ENCODE assay signal across 1 cellular context in the genomic region with DNA sequence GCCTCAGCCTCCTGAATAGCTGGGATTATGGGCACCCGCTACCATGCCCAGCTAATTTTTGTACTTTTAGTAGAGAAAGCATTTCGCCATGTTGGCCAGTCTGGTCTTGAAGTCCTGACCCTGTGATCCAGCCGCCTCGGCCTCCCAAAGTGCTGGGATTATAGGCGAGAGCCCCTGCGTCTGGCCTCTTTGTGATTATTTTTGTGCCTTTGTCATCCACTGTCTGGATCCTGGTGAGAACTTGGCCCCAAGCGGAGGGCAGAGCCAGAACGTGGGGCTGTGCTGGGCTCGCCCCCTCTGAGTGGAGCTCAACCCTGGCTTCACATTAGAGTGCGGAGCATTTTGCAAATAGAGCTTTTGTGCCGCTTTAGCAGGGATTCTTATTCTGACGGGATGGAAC. TPM values are rescaled to one million over a fixed set of nuclear protein-coding genes. Genes with fewer than 3 reads are reported as not detected.
"Had no signal": no experiment of that assay in that cellular context is flagged by ENCODE, and none has a peak within 500 bp of the region (broad histone marks: within the 10 kb centered on the region; RNA-seq: fewer than 3 reads in every experiment).

No MANE protein-coding gene starts in this region.

RNA-seq across cellular contexts. Expression of a gene that starts 47.6 kb away (rescaled TPM):
- total RNA-seq: G401 had no signal
